In genomic region chr5:94884294-94884693, GRCh38 we compare ENCODE assay signal across 25 cellular contexts.
DNase-seq lines count a peak whose midpoint lies in the region; ATAC-seq, FAIRE-seq and TF ChIP-seq lines count a peak whose summit lies in the region.
"Had no signal": no experiment of that assay in that cellular context is flagged by ENCODE, and none has a peak within 500 bp of the region (broad histone marks: within the 10 kb centered on the region; RNA-seq: fewer than 3 reads in every experiment).

No MANE protein-coding gene starts in this region.

- H3K4me3 ChIP-seq in astrocyte (ENCODE audit: insufficient read depth, low read depth, low read length) (no peak overlapping the region), skeletal muscle cell (ENCODE audit: low read depth, low read length) (no peak overlapping the region), GM23248 (no peak overlapping the region)
- H3K4me3 ChIP-seq: adrenal gland, prostate gland had no signal

- no peak for ATAC-seq in HG02610 (IDR thresholded peaks at IDR 0.05; ENCODE audit: unreplicated experiment)
- ATAC-seq: activated CD4-positive, CD25-positive, alpha-beta regulatory T cell treated with anti-CD3 and anti-CD28 coated beads, Interleukin-2, amount 50 U/mL, for 24 hours; foreskin keratinocyte had no signal

- H3K9me3 Mint-ChIP-seq in astrocyte (ENCODE audit: unreplicated experiment), result no peaks in the 10 kb centered on the region
- H3K9me3 Mint-ChIP-seq: naive B cell; T-helper 2 cell treated with Interferon-gamma antibody and Interleukin-4, amounts not matched to agents 5 μg/mL and 100 μg/mL, for 36 hours had no signal

- no peak overlapping the region for H3K27ac ChIP-seq in astrocyte (ENCODE audit: low read depth, low read length)
- H3K27ac ChIP-seq in GM23248, result no peak overlapping the region
- H3K27ac ChIP-seq: adrenal gland, C4-2B, foreskin keratinocyte, prostate gland had no signal

- no peaks in the 10 kb centered on the region for H3K36me3 ChIP-seq in astrocyte (ENCODE audit: insufficient read depth, low read length)
- H3K36me3 ChIP-seq in GM23248 (ENCODE audit: low read depth), result no peaks in the 10 kb centered on the region
- H3K36me3 ChIP-seq: adrenal gland, prostate gland had no signal

- H3K9me3 ChIP-seq in astrocyte (ENCODE audit: insufficient read depth, low read depth, low read length) (no peaks in the 10 kb centered on the region), GM23248 (ENCODE audit: low read depth) (no peaks in the 10 kb centered on the region)
- H3K9me3 ChIP-seq: adrenal gland, prostate gland had no signal

- H2AFZ ChIP-seq in astrocyte (ENCODE audit: low read depth, low read length), result peak overlapping the region; percentile 72
- no peak overlapping the region for H2AFZ ChIP-seq in GM23248

- no peak for FAIRE-seq in astrocyte (lab: Jason Lieb, UNC)
- FAIRE-seq: A204.1 had no signal

- H3K79me2 ChIP-seq in astrocyte (ENCODE audit: insufficient read depth, low read length) (no peaks in the 10 kb centered on the region), GM23248 (ENCODE audit: insufficient read depth) (no peaks in the 10 kb centered on the region)

- H3K4me1 ChIP-seq in astrocyte (ENCODE audit: insufficient read depth, low read length) (no peaks in the 10 kb centered on the region), GM23248 (ENCODE audit: insufficient read depth) (no peaks in the 10 kb centered on the region)
- H3K4me1 ChIP-seq: adrenal gland, foreskin keratinocyte, prostate gland had no signal

- H3F3A ChIP-seq in GM23248 (ENCODE audit: insufficient read depth), result no peaks in the 10 kb centered on the region

- H3K27me3 Mint-ChIP-seq in astrocyte (ENCODE audit: low read depth, unreplicated experiment), result no peaks in the 10 kb centered on the region
- H3K27me3 Mint-ChIP-seq: naive B cell had no signal

- H3K27ac Mint-ChIP-seq in astrocyte (ENCODE audit: unreplicated experiment), result no peak overlapping the region
- H3K27ac Mint-ChIP-seq: naive B cell; T-helper 2 cell treated with Interferon-gamma antibody and Interleukin-4, amounts not matched to agents 5 μg/mL and 100 μg/mL, for 36 hours had no signal

- peaks cover 11% of the 10 kb centered on the region for H3K4me1 Mint-ChIP-seq in astrocyte (ENCODE audit: low read depth, unreplicated experiment)
- H3K4me1 Mint-ChIP-seq: naive B cell had no signal

- H3K36me3 Mint-ChIP-seq in astrocyte (ENCODE audit: low read depth, unreplicated experiment), result peaks cover 4% of the 10 kb centered on the region
- H3K36me3 Mint-ChIP-seq: naive B cell had no signal

- no peaks in the 10 kb centered on the region for H3K9me2 ChIP-seq in GM23248 (ENCODE audit: insufficient read depth)

- no peak for TF ChIP-seq CTCF in astrocyte (IDR thresholded peaks at IDR 0.05; ENCODE audit: insufficient read depth, low read depth, low read length)

- H4K20me1 ChIP-seq in astrocyte (ENCODE audit: insufficient read depth, low read length) (no peaks in the 10 kb centered on the region), GM23248 (ENCODE audit: insufficient read depth) (no peaks in the 10 kb centered on the region)

- DNase-seq in NCI-H2081 (lab: John Stamatoyannopoulos, UW) (peak; percentile 8 to 26), NCI-H2081 treated with DMSO at 0.1 percent for 48 hours (lab: John Stamatoyannopoulos, UW) (no peak), astrocyte (ENCODE audit: low read depth) (peak; percentile 14), iPS-NIHi11 (ENCODE audit: low spot score) (peak; percentile 32), skeletal muscle cell (ENCODE audit: low read depth) (peak; percentile 18), GM23248 (no peak)
- no peak for DNase-seq in stimulated activated CD4-positive, alpha-beta T cell treated with anti-CD3 and anti-CD28 coated beads, Interleukin-12 subunit alpha, Interleukin-12 subunit beta, amount 100 ng/mL, for 4 hours
- DNase-seq: activated effector memory CD4-positive, alpha-beta T cell treated with Interleukin-2 at 50 U/mL for 16 hours; adrenal gland; DMS 273 treated with DMSO at 0.1 percent for 48 hours; foreskin keratinocyte; GOT3; Karpas-422; naive B cell; NCI-H1092 treated with DMSO at 0.1 percent for 48 hours; SHP77 treated with DMSO at 0.1 percent for 48 hours; stimulated activated CD4-positive, alpha-beta T cell treated with anti-CD3 and anti-CD28 coated beads, Interleukin-15, amount 100 ng/mL, for 24 hours; stimulated activated naive CD4-positive, alpha-beta T cell; trophoblast cell had no signal

- H3K4me2 ChIP-seq in astrocyte (ENCODE audit: low read length) (no peak overlapping the region), GM23248 (ENCODE audit: unreplicated experiment) (no peak overlapping the region)

- 43 to 47% methylated on average over 8 to 9 of the region's 9 CpGs for WGBS in GM23248 (ENCODE audit: low coverage in 1 of 2, low lambda C conversion rate in 2 of 2, missing lambda C conversion rate in 2 of 2), 2 experiments

- no peak overlapping the region for H3K4me3 Mint-ChIP-seq in astrocyte (ENCODE audit: unreplicated experiment)
- H3K4me3 Mint-ChIP-seq: naive B cell; T-helper 2 cell treated with Interferon-gamma antibody and Interleukin-4, amounts not matched to agents 5 μg/mL and 100 μg/mL, for 36 hours had no signal

- H3K9ac ChIP-seq in astrocyte (ENCODE audit: low read length) (no peak overlapping the region), GM23248 (no peak overlapping the region)

- in situ Hi-C loops in GM23248 (cut with MboI), result no loop called here

- H3K27me3 ChIP-seq in astrocyte (ENCODE audit: insufficient read depth, low read length) (no peaks in the 10 kb centered on the region), GM23248 (replicated peaks; ENCODE audit: insufficient read depth) (0 out of 2 replicates have a peak, but pooled peaks cover 5% of the 10 kb centered on the region)
- H3K27me3 ChIP-seq: adrenal gland, foreskin keratinocyte had no signal

Comparison
In these comparisons a context has a peak if more than half of its experiments do, and no peak if none do; other contexts are left out.
1. DNase-seq: peak in NCI-H2081 (2 of 2), astrocyte (single experiment), iPS-NIHi11 (single experiment) and skeletal muscle cell (single experiment); none in NCI-H2081 treated with DMSO at 0.1 percent for 48 hours (single experiment), stimulated activated CD4-positive, alpha-beta T cell treated with anti-CD3 and anti-CD28 coated beads, Interleukin-12 subunit alpha, Interleukin-12 subunit beta, amount 100 ng/mL, for 4 hours (single experiment) and GM23248 (single experiment).